Comparison of ENCODE assay signal across 8 cellular contexts in the genomic region with DNA sequence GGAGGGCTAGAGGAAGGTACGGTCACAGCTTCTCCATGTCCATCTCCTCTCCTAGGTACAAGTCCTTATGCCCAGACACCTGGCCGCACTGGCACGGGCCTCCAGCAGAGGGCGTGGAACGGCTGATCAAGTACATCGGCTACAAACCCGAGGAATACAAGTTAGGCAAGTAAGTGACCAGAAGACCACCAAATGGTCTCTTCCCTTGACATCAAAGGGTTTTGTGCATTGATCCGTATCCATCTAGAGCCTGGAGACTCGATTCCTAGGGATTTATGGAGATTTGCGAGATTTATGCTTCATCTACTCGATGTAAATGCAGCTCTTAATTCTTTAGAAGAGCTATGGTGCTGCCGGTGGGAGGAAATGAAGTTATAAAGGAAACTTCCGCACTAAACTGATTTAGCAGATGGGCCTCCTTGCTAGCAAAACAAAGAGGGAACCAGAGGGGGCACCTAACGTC. TPM values are rescaled to one million over a fixed set of nuclear protein-coding genes. Genes with fewer than 3 reads are reported as not detected.
DNase-seq lines count a peak whose midpoint lies in the region; ATAC-seq and TF ChIP-seq lines count a peak whose summit lies in the region.

No MANE protein-coding gene starts in this region.

- H3K9ac ChIP-seq in SK-N-MC (ENCODE audit: insufficient read length) = no peak overlapping the region

- H3K4me1 Mint-ChIP-seq in activated naive CD4-positive, alpha-beta T cell treated with anti-CD3 and anti-CD28 coated beads for 36 hours (ENCODE audit: low read depth) = peaks cover 10% of the 10 kb centered on the region
- no peaks in the 10 kb centered on the region for H3K4me1 Mint-ChIP-seq in progenitor cell of endocrine pancreas (ENCODE audit: low read depth)
- H3K4me1 Mint-ChIP-seq in type B pancreatic cell (ENCODE audit: unreplicated experiment) = peaks cover 16% of the 10 kb centered on the region

- intact Hi-C loops in activated naive CD4-positive, alpha-beta T cell treated with anti-CD3 and anti-CD28 coated beads for 36 hours (cut with micrococcal nuclease) = loop anchor here (1.0 to 10.0 kb wide), 3 partner anchors 44 to 342 kb away; a partner anchor contains a TSS
- intact Hi-C loops in head of caudate nucleus (cut with DNase I) = no loop called here

- H3K9me3 Mint-ChIP-seq in activated naive CD4-positive, alpha-beta T cell treated with anti-CD3 and anti-CD28 coated beads for 36 hours = no peaks in the 10 kb centered on the region
- H3K9me3 Mint-ChIP-seq in progenitor cell of endocrine pancreas (ENCODE audit: low read depth) = no peaks in the 10 kb centered on the region
- peaks cover 4% of the 10 kb centered on the region for H3K9me3 Mint-ChIP-seq in type B pancreatic cell

- no peak overlapping the region for H3K4me3 ChIP-seq in SK-N-MC

- no peak overlapping the region for H3K27ac Mint-ChIP-seq in activated naive CD4-positive, alpha-beta T cell treated with anti-CD3 and anti-CD28 coated beads for 36 hours
- H3K27ac Mint-ChIP-seq in progenitor cell of endocrine pancreas = no peak overlapping the region
- H3K27ac Mint-ChIP-seq in type B pancreatic cell = peak overlapping the region; percentile 39

- H3K9me3 ChIP-seq in SK-N-MC (ENCODE audit: low read depth, low read length) = no peaks in the 10 kb centered on the region

- CTCF ChIA-PET in activated naive CD4-positive, alpha-beta T cell treated with anti-CD3 and anti-CD28 coated beads for 36 hours (lab: Charles Lee) = interaction anchor here (0.6 to 2.3 kb wide), 27 partner anchors 10 to 383 kb away, joined by 3 to 12 read pairs (median 3); a partner anchor contains a TSS

- no peak overlapping the region for H3K27ac ChIP-seq in SK-N-MC

- H3K36me3 Mint-ChIP-seq in activated naive CD4-positive, alpha-beta T cell treated with anti-CD3 and anti-CD28 coated beads for 36 hours (ENCODE audit: low read depth) = no peaks in the 10 kb centered on the region
- no peaks in the 10 kb centered on the region for H3K36me3 Mint-ChIP-seq in progenitor cell of endocrine pancreas (ENCODE audit: insufficient read depth)
- no peaks in the 10 kb centered on the region for H3K36me3 Mint-ChIP-seq in type B pancreatic cell

- no peaks in the 10 kb centered on the region for H3K36me3 ChIP-seq in SK-N-MC (ENCODE audit: insufficient read depth, low read length)

- DNase-seq in NCI-H1092 treated with DMSO at 0.1 percent for 48 hours (lab: John Stamatoyannopoulos, UW) = peak; percentile 10
- peak; percentile 34 for DNase-seq in SK-N-MC (ENCODE audit: low read depth, low spot score)
- DNase-seq in activated naive CD4-positive, alpha-beta T cell treated with anti-CD3 and anti-CD28 coated beads for 36 hours = peak; percentile 93
- peak; percentile 12 to 86 (median 66) for DNase-seq in head of caudate nucleus
- DNase-seq in progenitor cell of endocrine pancreas (ENCODE audit: low spot score, unreplicated experiment) = peak; percentile 80
- DNase-seq in type B pancreatic cell (ENCODE audit: extremely low spot score, unreplicated experiment) = peak; percentile 89

- TF ChIP-seq CTCF in GM12873 (IDR thresholded peaks at IDR 0.05; ENCODE audit: insufficient read depth, low read depth, low read length, missing control alignments) (peak; percentile 99), progenitor cell of endocrine pancreas (IDR thresholded peaks at IDR 0.05; ENCODE audit: unreplicated experiment) (peak; percentile 80), type B pancreatic cell (conservative IDR thresholded peaks at IDR 0.05) (peak; percentile 84)

- H3K27me3 Mint-ChIP-seq in activated naive CD4-positive, alpha-beta T cell treated with anti-CD3 and anti-CD28 coated beads for 36 hours (ENCODE audit: low read depth) = no peaks in the 10 kb centered on the region
- peaks cover 2% of the 10 kb centered on the region for H3K27me3 Mint-ChIP-seq in progenitor cell of endocrine pancreas
- peaks cover 3% of the 10 kb centered on the region for H3K27me3 Mint-ChIP-seq in type B pancreatic cell

- no peak overlapping the region for H3K4me3 Mint-ChIP-seq in activated naive CD4-positive, alpha-beta T cell treated with anti-CD3 and anti-CD28 coated beads for 36 hours
- H3K4me3 Mint-ChIP-seq in progenitor cell of endocrine pancreas (ENCODE audit: low read depth) (no peak overlapping the region), type B pancreatic cell (no peak overlapping the region)

- no peak for ATAC-seq in HG03039 (IDR thresholded peaks at IDR 0.05; ENCODE audit: unreplicated experiment)

RNA-seq across cellular contexts. Expression of a gene that starts 44.2 kb away (rescaled TPM):
- total RNA-seq in activated naive CD4-positive, alpha-beta T cell treated with anti-CD3 and anti-CD28 coated beads for 36 hours = 10 to 100 TPM; 31.1 to 33.4 TPM
- 47.7 and 51.1 TPM in 2 replicates for total RNA-seq in progenitor cell of endocrine pancreas
- 47.4 and 47.5 TPM in 2 replicates for total RNA-seq in type B pancreatic cell (ENCODE audit: low replicate concordance)

RNA-seq across cellular contexts. Expression of a gene that starts 44.6 kb away (rescaled TPM):
- total RNA-seq in activated naive CD4-positive, alpha-beta T cell treated with anti-CD3 and anti-CD28 coated beads for 36 hours = 10 to 100 TPM; 26.2 to 26.6 TPM
- total RNA-seq in progenitor cell of endocrine pancreas (41.8 and 46.9 TPM in 2 replicates), type B pancreatic cell (ENCODE audit: low replicate concordance) (41.3 and 41.8 TPM in 2 replicates)

Comparison
In these comparisons a context has a peak if more than half of its experiments do, and no peak if none do; other contexts are left out.
1. DNase-seq: peak in every context shown above with its lines; median percentile 93 in activated naive CD4-positive, alpha-beta T cell treated with anti-CD3 and anti-CD28 coated beads for 36 hours; 89 in type B pancreatic cell; 80 in progenitor cell of endocrine pancreas; 66 in head of caudate nucleus; 34 in SK-N-MC; 10 in NCI-H1092 treated with DMSO at 0.1 percent for 48 hours.